In genomic region chr17:63621684-63622570, GRCh38 we compare ENCODE assay signal across 1 cellular context.
TF ChIP-seq lines count a peak whose summit lies in the region.

MAP3K3 (plus strand) TSS chr17:63622417; CDS start chr17:63622760, 343 bp downstream.

TF ChIP-seq in HEK293, 187 proteins besides CTCF, POLR2A, EP300 and RAD21 (continued from another document and continues in another):
- TF ChIP-seq MYNN (tag by site-specific recombination; IDR thresholded peaks at IDR 0.05; ENCODE audit: borderline replicate concordance) (no peak), ZNF624 (tag by site-specific recombination; IDR thresholded peaks at IDR 0.05) (no peak), OSR2 (tag by site-specific recombination; IDR thresholded peaks at IDR 0.05) (peak; percentile 47; the same call in 1 of the 2 replicates), ELK4 (IDR thresholded peaks at IDR 0.05; ENCODE audit: borderline replicate concordance, low read depth, low read length) (no peak), FEZF1 (tag by site-specific recombination; IDR thresholded peaks at IDR 0.05) (no peak), OVOL3 (tag by site-specific recombination; IDR thresholded peaks at IDR 0.05) (no peak), ZNF473 (tag by site-specific recombination; IDR thresholded peaks at IDR 0.05) (no peak), KLF10 (tag by site-specific recombination; IDR thresholded peaks at IDR 0.05) (peak; percentile 98), ZNF112 (tag by site-specific recombination; IDR thresholded peaks at IDR 0.05) (no peak), ZBTB7A (tag by site-specific recombination; IDR thresholded peaks at IDR 0.05; ENCODE audit: low read depth) (peak; percentile 73), ZNF626 (tag by site-specific recombination; IDR thresholded peaks at IDR 0.05) (no peak), ZNF366 (tag by site-specific recombination; conservative IDR thresholded peaks at IDR 0.05) (peak; percentile 73), ZNF324 (tag by site-specific recombination; IDR thresholded peaks at IDR 0.05) (peak; percentile 93), PRDM2 (tag by site-specific recombination; IDR thresholded peaks at IDR 0.05; ENCODE audit: borderline replicate concordance) (no peak), GFI1B (tag by site-specific recombination; IDR thresholded peaks at IDR 0.05) (peak; percentile 20; the same call in 1 of the 2 replicates), ZNF239 (tag by site-specific recombination; IDR thresholded peaks at IDR 0.05) (no peak), ZNF544 (tag by site-specific recombination; IDR thresholded peaks at IDR 0.05) (no peak), REPIN1 (tag by site-specific recombination; IDR thresholded peaks at IDR 0.05; ENCODE audit: low read depth) (no peak), ZEB2 (tag by site-specific recombination; IDR thresholded peaks at IDR 0.05) (peak; percentile 94), RBAK (tag by site-specific recombination; IDR thresholded peaks at IDR 0.05) (no peak), ZNF202 (tag by site-specific recombination; IDR thresholded peaks at IDR 0.05; ENCODE audit: borderline replicate concordance) (no peak), ZNF114 (tag by site-specific recombination; IDR thresholded peaks at IDR 0.05) (no peak), ZNF37A (tag by site-specific recombination; IDR thresholded peaks at IDR 0.05) (no peak), ZBTB6 (tag by site-specific recombination; IDR thresholded peaks at IDR 0.05) (peak; percentile 57; the same call in 1 of the 2 replicates), TRIM28 (IDR thresholded peaks at IDR 0.05; ENCODE audit: borderline replicate concordance, low read length) (no peak), SALL2 (tag by site-specific recombination; IDR thresholded peaks at IDR 0.05; ENCODE audit: borderline replicate concordance) (no peak), ZNF571 (tag by site-specific recombination; IDR thresholded peaks at IDR 0.05) (no peak), ZNF792 (tag by site-specific recombination; IDR thresholded peaks at IDR 0.05) (no peak), ZNF610 (tag by site-specific recombination; IDR thresholded peaks at IDR 0.05; ENCODE audit: borderline replicate concordance) (peak; percentile 69; the same call in 1 of the 2 replicates), ZNF510 (tag by site-specific recombination; IDR thresholded peaks at IDR 0.05; ENCODE audit: insufficient replicate concordance) (no peak), ZNF146 (tag by site-specific recombination; IDR thresholded peaks at IDR 0.05) (peak; percentile 22; the same call in 1 of the 2 replicates), ZNF596 (tag by site-specific recombination; IDR thresholded peaks at IDR 0.05) (no peak), ZNF10 (tag by site-specific recombination; IDR thresholded peaks at IDR 0.05) (peak; percentile 73; the same call in 1 of the 2 replicates)
- TF ChIP-seq, protein P1, sequence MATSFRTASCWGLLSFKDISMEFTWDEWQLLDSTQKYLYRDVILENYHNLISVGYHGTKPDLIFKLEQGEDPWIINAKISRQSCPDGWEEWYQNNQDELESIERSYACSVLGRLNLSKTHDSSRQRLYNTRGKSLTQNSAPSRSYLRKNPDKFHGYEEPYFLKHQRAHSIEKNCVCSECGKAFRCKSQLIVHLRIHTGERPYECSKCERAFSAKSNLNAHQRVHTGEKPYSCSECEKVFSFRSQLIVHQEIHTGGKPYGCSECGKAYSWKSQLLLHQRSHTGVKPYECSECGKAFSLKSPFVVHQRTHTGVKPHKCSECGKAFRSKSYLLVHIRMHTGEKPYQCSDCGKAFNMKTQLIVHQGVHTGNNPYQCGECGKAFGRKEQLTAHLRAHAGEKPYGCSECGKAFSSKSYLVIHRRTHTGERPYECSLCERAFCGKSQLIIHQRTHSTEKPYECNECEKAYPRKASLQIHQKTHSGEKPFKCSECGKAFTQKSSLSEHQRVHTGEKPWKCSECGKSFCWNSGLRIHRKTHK (tag by site-specific recombination; IDR thresholded peaks at IDR 0.05), result no peak
- TF ChIP-seq, protein P2, sequence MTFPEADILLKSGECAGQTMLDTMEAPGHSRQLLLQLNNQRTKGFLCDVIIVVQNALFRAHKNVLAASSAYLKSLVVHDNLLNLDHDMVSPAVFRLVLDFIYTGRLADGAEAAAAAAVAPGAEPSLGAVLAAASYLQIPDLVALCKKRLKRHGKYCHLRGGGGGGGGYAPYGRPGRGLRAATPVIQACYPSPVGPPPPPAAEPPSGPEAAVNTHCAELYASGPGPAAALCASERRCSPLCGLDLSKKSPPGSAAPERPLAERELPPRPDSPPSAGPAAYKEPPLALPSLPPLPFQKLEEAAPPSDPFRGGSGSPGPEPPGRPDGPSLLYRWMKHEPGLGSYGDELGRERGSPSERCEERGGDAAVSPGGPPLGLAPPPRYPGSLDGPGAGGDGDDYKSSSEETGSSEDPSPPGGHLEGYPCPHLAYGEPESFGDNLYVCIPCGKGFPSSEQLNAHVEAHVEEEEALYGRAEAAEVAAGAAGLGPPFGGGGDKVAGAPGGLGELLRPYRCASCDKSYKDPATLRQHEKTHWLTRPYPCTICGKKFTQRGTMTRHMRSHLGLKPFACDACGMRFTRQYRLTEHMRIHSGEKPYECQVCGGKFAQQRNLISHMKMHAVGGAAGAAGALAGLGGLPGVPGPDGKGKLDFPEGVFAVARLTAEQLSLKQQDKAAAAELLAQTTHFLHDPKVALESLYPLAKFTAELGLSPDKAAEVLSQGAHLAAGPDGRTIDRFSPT (tag by site-specific recombination; IDR thresholded peaks at IDR 0.05), result peak; percentile 87
- TF ChIP-seq, protein P3, sequence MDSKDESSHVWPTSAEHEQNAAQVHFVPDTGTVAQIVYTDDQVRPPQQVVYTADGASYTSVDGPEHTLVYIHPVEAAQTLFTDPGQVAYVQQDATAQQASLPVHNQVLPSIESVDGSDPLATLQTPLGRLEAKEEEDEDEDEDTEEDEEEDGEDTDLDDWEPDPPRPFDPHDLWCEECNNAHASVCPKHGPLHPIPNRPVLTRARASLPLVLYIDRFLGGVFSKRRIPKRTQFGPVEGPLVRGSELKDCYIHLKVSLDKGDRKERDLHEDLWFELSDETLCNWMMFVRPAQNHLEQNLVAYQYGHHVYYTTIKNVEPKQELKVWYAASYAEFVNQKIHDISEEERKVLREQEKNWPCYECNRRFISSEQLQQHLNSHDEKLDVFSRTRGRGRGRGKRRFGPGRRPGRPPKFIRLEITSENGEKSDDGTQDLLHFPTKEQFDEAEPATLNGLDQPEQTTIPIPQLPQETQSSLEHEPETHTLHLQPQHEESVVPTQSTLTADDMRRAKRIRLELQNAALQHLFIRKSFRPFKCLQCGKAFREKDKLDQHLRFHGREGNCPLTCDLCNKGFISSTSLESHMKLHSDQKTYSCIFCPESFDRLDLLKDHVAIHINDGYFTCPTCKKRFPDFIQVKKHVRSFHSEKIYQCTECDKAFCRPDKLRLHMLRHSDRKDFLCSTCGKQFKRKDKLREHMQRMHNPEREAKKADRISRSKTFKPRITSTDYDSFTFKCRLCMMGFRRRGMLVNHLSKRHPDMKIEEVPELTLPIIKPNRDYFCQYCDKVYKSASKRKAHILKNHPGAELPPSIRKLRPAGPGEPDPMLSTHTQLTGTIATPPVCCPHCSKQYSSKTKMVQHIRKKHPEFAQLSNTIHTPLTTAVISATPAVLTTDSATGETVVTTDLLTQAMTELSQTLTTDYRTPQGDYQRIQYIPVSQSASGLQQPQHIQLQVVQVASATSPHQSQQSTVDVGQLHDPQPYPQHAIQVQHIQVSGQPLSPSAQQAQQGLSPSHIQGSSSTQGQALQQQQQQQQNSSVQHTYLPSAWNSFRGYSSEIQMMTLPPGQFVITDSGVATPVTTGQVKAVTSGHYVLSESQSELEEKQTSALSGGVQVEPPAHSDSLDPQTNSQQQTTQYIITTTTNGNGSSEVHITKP (tag by site-specific recombination; IDR thresholded peaks at IDR 0.05), result peak; percentile 85
- TF ChIP-seq, protein P4, sequence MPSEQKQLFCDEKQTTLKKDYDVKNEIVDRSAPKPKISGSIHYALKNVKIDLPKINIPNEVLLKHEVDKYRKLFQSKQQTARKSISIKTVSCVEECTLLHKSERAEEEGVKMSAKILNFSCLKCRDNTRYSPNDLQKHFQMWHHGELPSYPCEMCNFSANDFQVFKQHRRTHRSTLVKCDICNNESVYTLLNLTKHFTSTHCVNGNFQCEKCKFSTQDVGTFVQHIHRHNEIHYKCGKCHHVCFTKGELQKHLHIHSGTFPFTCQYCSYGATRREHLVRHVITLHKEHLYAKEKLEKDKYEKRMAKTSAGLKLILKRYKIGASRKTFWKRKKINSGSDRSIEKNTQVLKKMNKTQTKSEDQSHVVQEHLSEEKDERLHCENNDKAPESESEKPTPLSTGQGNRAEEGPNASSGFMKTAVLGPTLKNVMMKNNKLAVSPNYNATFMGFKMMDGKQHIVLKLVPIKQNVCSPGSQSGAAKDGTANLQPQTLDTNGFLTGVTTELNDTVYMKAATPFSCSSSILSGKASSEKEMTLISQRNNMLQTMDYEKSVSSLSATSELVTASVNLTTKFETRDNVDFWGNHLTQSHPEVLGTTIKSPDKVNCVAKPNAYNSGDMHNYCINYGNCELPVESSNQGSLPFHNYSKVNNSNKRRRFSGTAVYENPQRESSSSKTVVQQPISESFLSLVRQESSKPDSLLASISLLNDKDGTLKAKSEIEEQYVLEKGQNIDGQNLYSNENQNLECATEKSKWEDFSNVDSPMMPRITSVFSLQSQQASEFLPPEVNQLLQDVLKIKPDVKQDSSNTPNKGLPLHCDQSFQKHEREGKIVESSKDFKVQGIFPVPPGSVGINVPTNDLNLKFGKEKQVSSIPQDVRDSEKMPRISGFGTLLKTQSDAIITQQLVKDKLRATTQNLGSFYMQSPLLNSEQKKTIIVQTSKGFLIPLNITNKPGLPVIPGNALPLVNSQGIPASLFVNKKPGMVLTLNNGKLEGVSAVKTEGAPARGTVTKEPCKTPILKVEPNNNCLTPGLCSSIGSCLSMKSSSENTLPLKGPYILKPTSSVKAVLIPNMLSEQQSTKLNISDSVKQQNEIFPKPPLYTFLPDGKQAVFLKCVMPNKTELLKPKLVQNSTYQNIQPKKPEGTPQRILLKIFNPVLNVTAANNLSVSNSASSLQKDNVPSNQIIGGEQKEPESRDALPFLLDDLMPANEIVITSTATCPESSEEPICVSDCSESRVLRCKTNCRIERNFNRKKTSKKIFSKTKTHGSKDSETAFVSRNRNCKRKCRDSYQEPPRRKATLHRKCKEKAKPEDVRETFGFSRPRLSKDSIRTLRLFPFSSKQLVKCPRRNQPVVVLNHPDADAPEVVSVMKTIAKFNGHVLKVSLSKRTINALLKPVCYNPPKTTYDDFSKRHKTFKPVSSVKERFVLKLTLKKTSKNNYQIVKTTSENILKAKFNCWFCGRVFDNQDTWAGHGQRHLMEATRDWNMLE (tag by site-specific recombination; conservative IDR thresholded peaks at IDR 0.05; ENCODE audit: low read depth), result 0 out of 2 replicates have a peak, but pooled peaks have one; percentile 16
